1 cellular context compared by ENCODE assay signal in the genomic region with DNA sequence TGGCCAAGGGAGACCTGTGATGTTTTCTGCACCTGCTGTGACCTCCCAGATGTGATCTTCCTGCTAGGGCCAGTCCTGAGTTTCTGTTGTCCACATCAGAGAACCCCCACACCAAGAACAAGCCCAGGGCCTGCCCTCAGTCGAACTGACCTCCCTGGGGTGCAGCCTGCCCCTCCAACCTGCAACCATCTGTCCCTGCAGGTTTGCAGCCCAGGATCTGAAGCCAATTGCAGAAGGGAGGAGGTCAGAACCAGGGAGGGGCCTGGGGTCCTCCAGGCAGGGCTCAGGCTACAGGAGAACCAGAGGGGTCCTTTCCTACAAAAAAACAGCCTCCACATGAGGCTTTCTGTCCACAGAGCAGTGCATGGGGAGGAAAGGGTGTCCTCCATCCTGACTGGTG.
TF ChIP-seq lines count a peak whose summit lies in the region.

No MANE protein-coding gene starts in this region.

TF ChIP-seq in HepG2, 621 proteins besides CTCF, POLR2A, EP300 and RAD21:
- peak; percentile 29; the same call in 1 of the 2 replicates for TF ChIP-seq SRY (CRISPR knock-in tag; IDR thresholded peaks at IDR 0.05)
- no peak for TF ChIP-seq ZNF703 (CRISPR knock-in tag; IDR thresholded peaks at IDR 0.05; ENCODE audit: borderline replicate concordance)
- TF ChIP-seq SCMH1 (CRISPR knock-in tag; IDR thresholded peaks at IDR 0.05; ENCODE audit: borderline replicate concordance) = no peak
- TF ChIP-seq HHEX (CRISPR knock-in tag; IDR thresholded peaks at IDR 0.05) = no peak
- no peak for TF ChIP-seq ZNF598 (CRISPR knock-in tag; IDR thresholded peaks at IDR 0.05; ENCODE audit: borderline replicate concordance)
- TF ChIP-seq ZNF383 (CRISPR knock-in tag; IDR thresholded peaks at IDR 0.05; ENCODE audit: borderline replicate concordance) = 0 out of 2 replicates have a peak, but pooled peaks have one; percentile 30
- no peak for TF ChIP-seq RBFOX2 (IDR thresholded peaks at IDR 0.05; ENCODE audit: low read depth, low read length)
- no peak for TF ChIP-seq ZNF777 (CRISPR knock-in tag; IDR thresholded peaks at IDR 0.05)
- TF ChIP-seq MTF2 (CRISPR knock-in tag; IDR thresholded peaks at IDR 0.05; ENCODE audit: borderline replicate concordance) = no peak
- no peak for TF ChIP-seq MAFK (conservative IDR thresholded peaks at IDR 0.05 in 1 of 2, IDR thresholded peaks at IDR 0.05 in 1 of 2; ENCODE audit: low read length in 2 of 2)
- TF ChIP-seq NKX3-1 (CRISPR knock-in tag; IDR thresholded peaks at IDR 0.05) = no peak
